Comparison of ENCODE assay signal across 25 cellular contexts in genomic region chr5:124849774-124850173, GRCh38.
DNase-seq lines count a peak whose midpoint lies in the region; ATAC-seq and TF ChIP-seq lines count a peak whose summit lies in the region.
"Had no signal": no experiment of that assay in that cellular context is flagged by ENCODE, and none has a peak within 500 bp of the region (broad histone marks: within the 10 kb centered on the region; RNA-seq: fewer than 3 reads in every experiment).

No MANE protein-coding gene starts in this region.

- no peaks in the 10 kb centered on the region for H3K27me3 ChIP-seq in foreskin keratinocyte
- H3K27me3 ChIP-seq: ascending aorta, cardiac muscle cell, pancreas had no signal

- no peaks in the 10 kb centered on the region for H3K36me3 ChIP-seq in OCI-LY7 (ENCODE audit: insufficient read depth, low read length)
- H3K36me3 ChIP-seq: ascending aorta, cardiac muscle cell, pancreas had no signal

- ATAC-seq in foreskin keratinocyte, result no peak
- ATAC-seq: pancreas; stimulated activated effector memory CD8-positive, alpha-beta T cell treated with anti-CD3 and anti-CD28 coated beads, Interleukin-12 subunit alpha, Interleukin-12 subunit beta, amount 100 ng/mL, for 72 hours had no signal

- DNase-seq in NCI-H345 treated with DMSO at 0.1 percent for 48 hours (lab: John Stamatoyannopoulos, UW; ENCODE audit: unreplicated experiment) (peak; percentile 72), NCI-H345 (lab: John Stamatoyannopoulos, UW) (no peak), NCI-H2107 treated with DMSO at 0.1 percent for 48 hours (lab: John Stamatoyannopoulos, UW; ENCODE audit: unreplicated experiment) (peak; percentile 84), OCI-LY7 (ENCODE audit: low spot score) (no peak), foreskin keratinocyte (no peak), AG08395 (ENCODE audit: low spot score) (no peak)
- no peak for DNase-seq in activated CD4-positive, CD25-positive, alpha-beta regulatory T cell (lab: John Stamatoyannopoulos, UW)
- no peak for DNase-seq in activated naive CD4-positive, alpha-beta T cell treated with anti-CD3 and anti-CD28 coated beads, Interleukin-2, amount 50 U/mL, for 16 hours
- DNase-seq: 8988T; activated CD4-positive, alpha-beta T cell treated with anti-CD3 and anti-CD28 coated beads, Interleukin-2, amount 10 ng/mL, durations not matched to agents 7 days and 5 days; activated effector memory CD4-positive, alpha-beta T cell treated with anti-CD3 and anti-CD28 coated beads, Interleukin-2, amount 50 U/mL, for 16 hours; effector memory CD4-positive, alpha-beta T cell; GDM1; GM23248; Karpas-422; NCI-H1930; NCI-H524; pancreas; trophoblast cell had no signal

- H3K4me1 ChIP-seq in OCI-LY7 (ENCODE audit: insufficient read depth, low read length, poor library complexity, severe bottlenecking) (peaks cover 12% of the 10 kb centered on the region), foreskin keratinocyte (no peaks in the 10 kb centered on the region)
- H3K4me1 ChIP-seq: ascending aorta, pancreas had no signal

- intact Hi-C loops in OCI-LY7 (cut with micrococcal nuclease; ENCODE audit: unreplicated experiment), result no loop called here

- BruUV-seq in OCI-LY7 (replicated peaks; lab: Mats Ljungman, UMichigan), result no TSS peak

- peak overlapping the region; percentile 31; the same call in 1 of the 2 replicates for H2AFZ ChIP-seq in OCI-LY7 (ENCODE audit: low read length)
- H2AFZ ChIP-seq: GM23248 had no signal

- no peak for TF ChIP-seq CTCF in OCI-LY7 (conservative IDR thresholded peaks at IDR 0.05; ENCODE audit: low read length)
- no peak for TF ChIP-seq CTCF in foreskin keratinocyte (conservative IDR thresholded peaks at IDR 0.05)

- no peaks in the 10 kb centered on the region for H4K20me1 ChIP-seq in OCI-LY7 (ENCODE audit: insufficient read depth, low read length)

- H3K9me3 ChIP-seq in OCI-LY7 (ENCODE audit: low read length), result no peaks in the 10 kb centered on the region
- H3K9me3 ChIP-seq: ascending aorta, pancreas had no signal

- no peaks in the 10 kb centered on the region for H3K79me2 ChIP-seq in OCI-LY7 (ENCODE audit: insufficient read depth, low read depth, low read length)

- H3K27ac ChIP-seq in OCI-LY7 (ENCODE audit: low read depth, low read length, poor library complexity, severe bottlenecking) (no peak overlapping the region), foreskin keratinocyte (no peak overlapping the region)
- H3K27ac ChIP-seq: ascending aorta, C4-2B, cardiac muscle cell, coronary artery, epithelial cell of prostate, GM23248, pancreas had no signal

- no peaks in the 10 kb centered on the region for H3K9me2 ChIP-seq in OCI-LY7 (ENCODE audit: insufficient read depth, low read length)

- CTCF ChIA-PET in OCI-LY7 (lab: Charles Lee; ENCODE audit: unreplicated experiment), result interaction anchor here (0.7 kb wide), 1 partner anchor 136 kb away, joined by 5 read pairs; no protein-coding TSS in a partner anchor

- no peak overlapping the region for H3K4me3 ChIP-seq in OCI-LY7 (ENCODE audit: low read depth, low read length, poor library complexity, severe bottlenecking)
- H3K4me3 ChIP-seq: ascending aorta, cardiac muscle cell, coronary artery, GM23248, pancreas had no signal

- no peak overlapping the region for H3K4me2 ChIP-seq in OCI-LY7 (ENCODE audit: low read length)

- POLR2A ChIA-PET in OCI-LY7 (lab: Charles Lee), result interaction anchor here (0.6 to 2.3 kb wide), 12 partner anchors 9 to 1699 kb away, joined by 3 to 11 read pairs (median 5); no protein-coding TSS in a partner anchor

Comparison
In these comparisons a context has a peak if more than half of its experiments do, and no peak if none do; other contexts are left out.
1. DNase-seq: peak in NCI-H345 treated with DMSO at 0.1 percent for 48 hours (single experiment) and NCI-H2107 treated with DMSO at 0.1 percent for 48 hours (single experiment); none in NCI-H345 (single experiment), OCI-LY7 (single experiment), activated CD4-positive, CD25-positive, alpha-beta regulatory T cell (0 of 4), foreskin keratinocyte (0 of 2), AG08395 (single experiment) and activated naive CD4-positive, alpha-beta T cell treated with anti-CD3 and anti-CD28 coated beads, Interleukin-2, amount 50 U/mL, for 16 hours (single experiment).